ENCODE assay signal across 11 cellular contexts in the genomic region with DNA sequence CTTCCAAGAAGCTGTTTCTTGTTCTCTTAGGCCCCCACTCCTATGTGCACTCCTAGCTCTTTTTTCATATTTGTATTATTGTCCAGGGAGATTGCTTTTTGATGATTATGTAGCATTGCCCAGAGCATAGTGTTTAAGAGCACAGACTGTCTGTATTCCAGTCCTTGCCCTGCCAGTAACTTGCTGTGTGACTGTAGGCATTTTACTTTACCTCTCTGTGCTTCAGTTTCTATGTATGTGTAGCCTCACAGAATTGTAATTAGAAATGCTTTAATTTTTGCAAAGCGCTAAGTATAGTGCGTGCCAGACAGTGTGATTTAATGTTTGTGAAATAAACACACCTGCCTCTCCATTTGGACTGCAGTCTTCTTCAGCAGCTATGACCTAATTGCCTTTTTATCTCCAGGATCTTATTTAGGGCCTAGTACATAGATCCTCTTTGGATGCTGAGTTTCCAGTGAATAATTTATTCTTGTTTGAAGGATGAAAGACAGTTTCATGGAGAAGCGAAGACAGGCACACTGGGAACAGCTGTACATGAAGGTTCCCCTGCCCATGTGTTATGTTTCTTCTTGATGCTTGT. TPM values are rescaled to one million over a fixed set of nuclear protein-coding genes. Genes with fewer than 3 reads are reported as not detected.
DNase-seq lines count a peak whose midpoint lies in the region; ATAC-seq, FAIRE-seq and TF ChIP-seq lines count a peak whose summit lies in the region.
"Had no signal": no experiment of that assay in that cellular context is flagged by ENCODE, and none has a peak within 500 bp of the region (broad histone marks: within the 10 kb centered on the region; RNA-seq: fewer than 3 reads in every experiment).

No MANE protein-coding gene starts in this region.

- ATAC-seq in left ventricle myocardium superior (no peak), HepG2 (no peak), upper lobe of right lung (no peak)

- no peaks in the 10 kb centered on the region for H3K27me3 Mint-ChIP-seq in activated naive CD8-positive, alpha-beta T cell

- TF ChIP-seq POLR2A in HepG2 (IDR thresholded peaks at IDR 0.05; ENCODE audit: insufficient read depth in 1 of 2, low read depth in 2 of 2, low read length in 2 of 2) = no peak
- no peak for TF ChIP-seq POLR2A in uterus (IDR thresholded peaks at IDR 0.05)

- peaks cover 14% of the 10 kb centered on the region for H4K20me1 ChIP-seq in HepG2 (ENCODE audit: insufficient read depth, low read length)

- in situ Hi-C loops in HepG2 (cut with HindIII; ENCODE audit: extremely low pct_ligation_motif_present, low pct_unique_long_range_greater_than_20kb) = no loop called here

- H3K27me3 ChIP-seq in left ventricle myocardium inferior (ENCODE audit: low read depth) = no peaks in the 10 kb centered on the region
- no peaks in the 10 kb centered on the region; a peak in 1 of 5 replicates for H3K27me3 ChIP-seq in HepG2 (ENCODE audit: control insufficient read depth in 1 of 2, insufficient read depth in 2 of 2, low read length in 2 of 2)
- H3K27me3 ChIP-seq in upper lobe of right lung = no peaks in the 10 kb centered on the region
- H3K27me3 ChIP-seq in uterus = no peaks in the 10 kb centered on the region

- H3K9ac ChIP-seq in HepG2 (ENCODE audit: insufficient read depth, low read depth, low read length) = peak overlapping the region; percentile 83

- H3K4me3 ChIP-seq in left ventricle myocardium inferior (peak overlapping the region; percentile 88), HepG2 (replicated peaks in 1 of 3; ENCODE audit: insufficient read depth in 1 of 3, low read depth in 2 of 3, low read length in 3 of 3) (peak overlapping the region; percentile 81 to 96 (median 87)), upper lobe of right lung (peak overlapping the region; percentile 63), uterus (peak overlapping the region in 1 of 2 donors; percentile 88)

- BruUV-seq in HepG2 (replicated peaks; lab: Mats Ljungman, UMichigan) = TSS peak; percentile 54

- WGBS in HepG2 (ENCODE audit: low lambda C conversion rate) = 92% methylated on average over 3 of the region's 3 CpGs

- POLR2A ChIA-PET in HepG2 (lab: Yijun Ruan, JAX) = interaction anchor here (5.7 kb wide), 1 partner anchor 21 kb away, joined by 79 read pairs; the partner anchor contains the start of gene MCMBP

- intact Hi-C loops in left ventricle myocardium inferior (cut with micrococcal nuclease) (no loop called here), left ventricle myocardium superior (cut with micrococcal nuclease) (no loop called here), HepG2 (cut with micrococcal nuclease; ENCODE audit: unreplicated experiment) (loop anchor here (2.0 kb wide), 1 partner anchor 21 kb away; the partner anchor contains the start of gene MCMBP), upper lobe of right lung (cut with DNase I) (no loop called here), uterus (cut with DNase I; ENCODE audit: low total_unique reads) (no loop called here)

- H3K36me3 Mint-ChIP-seq in activated naive CD8-positive, alpha-beta T cell = no peaks in the 10 kb centered on the region

- H3K27ac Mint-ChIP-seq in activated naive CD8-positive, alpha-beta T cell = peak overlapping the region; percentile 99

- DNase-seq in left ventricle myocardium inferior = no peak
- DNase-seq in left ventricle myocardium superior = no peak
- no peak for DNase-seq in HepG2 (ENCODE audit: low spot score)
- no peak for DNase-seq in upper lobe of right lung
- DNase-seq in CD1c-positive myeloid dendritic cell (ENCODE audit: extremely low spot score) = no peak
- DNase-seq in DMS 273 treated with DMSO at 0.1 percent for 48 hours (lab: John Stamatoyannopoulos, UW) = no peak
- DNase-seq in uterus = no peak
- DNase-seq: EL, KG1 had no signal

- H3K4me3 Mint-ChIP-seq in activated naive CD8-positive, alpha-beta T cell = peak overlapping the region; percentile 99

- CTCF ChIA-PET in HepG2 (lab: Yijun Ruan, JAX; ENCODE audit: low intra/inter-chr PET ratio, low total read pairs) = no interaction called here

- peaks cover 10% of the 10 kb centered on the region for H3K36me3 ChIP-seq in left ventricle myocardium inferior
- H3K36me3 ChIP-seq in HepG2 (replicated peaks in 1 of 2; ENCODE audit: control insufficient read depth in 1 of 2, insufficient read depth in 2 of 2, low read length in 2 of 2) = peaks cover 6 to 9% of the 10 kb centered on the region in 2 experiments
- peaks cover 10% of the 10 kb centered on the region for H3K36me3 ChIP-seq in upper lobe of right lung
- H3K36me3 ChIP-seq in uterus = no peaks in the 10 kb centered on the region
- H3K36me3 ChIP-seq: prostate gland had no signal

- H3K79me2 ChIP-seq in HepG2 (ENCODE audit: insufficient read depth, low read length) = peaks cover 55% of the 10 kb centered on the region

- no peak for TF ChIP-seq RAD21 in HepG2 (CRISPR knock-in tag; IDR thresholded peaks at IDR 0.05)

- TF ChIP-seq EP300 in HepG2 (IDR thresholded peaks at IDR 0.05; ENCODE audit: low read depth in 2 of 2, low read length in 2 of 2) (no peak), HepG2 (CRISPR knock-in tag; IDR thresholded peaks at IDR 0.05; ENCODE audit: borderline replicate concordance) (no peak)

- peaks cover 55% of the 10 kb centered on the region for H3K4me1 Mint-ChIP-seq in activated naive CD8-positive, alpha-beta T cell (ENCODE audit: low read depth)

- H3K4me1 ChIP-seq in left ventricle myocardium inferior = peaks cover 59% of the 10 kb centered on the region
- peaks cover 75% of the 10 kb centered on the region for H3K4me1 ChIP-seq in HepG2 (ENCODE audit: insufficient read depth, low read length)
- peaks cover 40% of the 10 kb centered on the region for H3K4me1 ChIP-seq in upper lobe of right lung
- peaks cover 0 to 11% of the 10 kb centered on the region in 2 donors for H3K4me1 ChIP-seq in uterus

- no peaks in the 10 kb centered on the region for H3K9me3 ChIP-seq in left ventricle myocardium inferior (replicated peaks)
- H3K9me3 ChIP-seq in HepG2 (ENCODE audit: low read length) = no peaks in the 10 kb centered on the region
- no peaks in the 10 kb centered on the region for H3K9me3 ChIP-seq in upper lobe of right lung
- H3K9me3 ChIP-seq in uterus = no peaks in the 10 kb centered on the region
- H3K9me3 ChIP-seq: prostate gland had no signal

- no peak overlapping the region for H2AFZ ChIP-seq in HepG2 (ENCODE audit: low read length)

- TF ChIP-seq CTCF in left ventricle myocardium inferior (IDR thresholded peaks at IDR 0.05; ENCODE audit: borderline replicate concordance) = no peak
- no peak for TF ChIP-seq CTCF in HepG2 (CRISPR knock-in tag; IDR thresholded peaks at IDR 0.05)
- TF ChIP-seq CTCF in upper lobe of right lung (IDR thresholded peaks at IDR 0.05) = no peak
- no peak for TF ChIP-seq CTCF in uterus (IDR thresholded peaks at IDR 0.05)

- H3K9me3 Mint-ChIP-seq in activated naive CD8-positive, alpha-beta T cell (ENCODE audit: low read depth) = no peaks in the 10 kb centered on the region

- peak overlapping the region; percentile 97 for H3K4me2 ChIP-seq in HepG2 (ENCODE audit: low read depth, low read length)

- no peak overlapping the region for H3K27ac ChIP-seq in left ventricle myocardium inferior (replicated peaks)
- H3K27ac ChIP-seq in HepG2 (ENCODE audit: extremely low read length, insufficient read depth, low read length) = no peak overlapping the region
- peak overlapping the region; percentile 79 for H3K27ac ChIP-seq in upper lobe of right lung
- no peak overlapping the region for H3K27ac ChIP-seq in uterus

- FAIRE-seq in HepG2 (lab: Jason Lieb, UNC) = no peak

RNA-seq across cellular contexts. Expression of gene SEC23IP, which starts 1.4 kb away (rescaled TPM):
- 27.9 TPM for total RNA-seq in left ventricle myocardium inferior
- total RNA-seq in left ventricle myocardium superior = 22.3 TPM
- 57.7 and 84.4 TPM in 2 replicates for total RNA-seq in HepG2 (2016; rRNA removed; fragmentation: Illumina TruSeq; extraction: Trizol)
- total RNA-seq in HepG2 (2016; cell fraction: cytosol; rRNA removed; fragmentation: Illumina TruSeq; extraction: Trizol; ENCODE audit: low read depth) = 9.5 and 11.1 TPM in 2 replicates
- 61.6 and 82.9 TPM in 2 replicates for total RNA-seq in HepG2 (2016; cell fraction: insoluble cytoplasmic fraction; rRNA removed; fragmentation: Illumina TruSeq; extraction: Trizol)
- 21.4 and 27.3 TPM in 2 replicates for total RNA-seq in HepG2 (2016; cell fraction: membrane; rRNA removed; fragmentation: Illumina TruSeq; extraction: Trizol)
- 37.5 and 40.7 TPM in 2 replicates for total RNA-seq in HepG2 (2016; cell fraction: nucleus; rRNA removed; fragmentation: Illumina TruSeq; extraction: Trizol)
- polyA plus RNA-seq in HepG2 (2011; rRNA removed) = 27.2 and 32.3 TPM in 2 replicates
- 20.8 and 24.8 TPM in 2 replicates for polyA plus RNA-seq in HepG2 (2011; cell fraction: cytosol; rRNA removed)
- polyA plus RNA-seq in HepG2 (2011; cell fraction: nucleus; rRNA removed) = 26.2 and 30.7 TPM in 2 replicates
- polyA plus RNA-seq in HepG2 (2012) = 29.8 and 41.2 TPM in 2 replicates
- polyA plus RNA-seq in HepG2 (2016; cell fraction: cytosol; fragmentation: Illumina TruSeq; extraction: Trizol; ENCODE audit: low read depth) = 2.7 and 3.6 TPM in 2 replicates
- polyA plus RNA-seq in HepG2 (2016; cell fraction: insoluble cytoplasmic fraction; fragmentation: Illumina TruSeq; extraction: Trizol; ENCODE audit: low read depth) = 75.5 and 79.2 TPM in 2 replicates
- 7.8 and 9.4 TPM in 2 replicates for polyA plus RNA-seq in HepG2 (2016; cell fraction: membrane; fragmentation: Illumina TruSeq; extraction: Trizol; ENCODE audit: low read depth)
- 34.9 and 41.1 TPM in 2 replicates for polyA plus RNA-seq in HepG2 (2016; cell fraction: nucleus; fragmentation: Illumina TruSeq; extraction: Trizol; ENCODE audit: insufficient read depth, low read depth)
- polyA minus RNA-seq in HepG2 (2011; rRNA and poly(A)+ RNA removed; ENCODE audit: low replicate concordance) = 110 and 131 TPM in 2 replicates
- polyA minus RNA-seq in HepG2 (2011; cell fraction: cytosol; rRNA and poly(A)+ RNA removed) = 45.9 and 60.1 TPM in 2 replicates
- 47.7 and 48.2 TPM in 2 replicates for polyA minus RNA-seq in HepG2 (2011; cell fraction: nucleus; rRNA and poly(A)+ RNA removed)
- 58.6 TPM for total RNA-seq in upper lobe of right lung
- 10 to 100 TPM in 3 of 4 donors, 1 to 10 TPM in 1; 8.7 to 70.9 (median 26.5) TPM for total RNA-seq in uterus

RNA-seq across cellular contexts. Expression of gene MCMBP, which starts 21.3 kb away (rescaled TPM):
- total RNA-seq in left ventricle myocardium inferior (24.5 TPM), left ventricle myocardium superior (29.0 TPM), HepG2 (2016; rRNA removed; fragmentation: Illumina TruSeq; extraction: Trizol) (62.4 and 71.8 TPM in 2 replicates), upper lobe of right lung (54.7 TPM), uterus (10 to 100 TPM; 69.4 to 84.7 (median 76.7) TPM)
- total RNA-seq in HepG2 (2016; cell fraction: cytosol; rRNA removed; fragmentation: Illumina TruSeq; extraction: Trizol; ENCODE audit: low read depth) = 8.5 and 9.5 TPM in 2 replicates
- 61.6 and 74.1 TPM in 2 replicates for total RNA-seq in HepG2 (2016; cell fraction: insoluble cytoplasmic fraction; rRNA removed; fragmentation: Illumina TruSeq; extraction: Trizol)
- 20.8 and 21.4 TPM in 2 replicates for total RNA-seq in HepG2 (2016; cell fraction: membrane; rRNA removed; fragmentation: Illumina TruSeq; extraction: Trizol)
- total RNA-seq in HepG2 (2016; cell fraction: nucleus; rRNA removed; fragmentation: Illumina TruSeq; extraction: Trizol) = 36.7 and 40.4 TPM in 2 replicates
- polyA plus RNA-seq in HepG2 (2011; rRNA removed) = 30.2 and 35.7 TPM in 2 replicates
- 25.1 and 34.5 TPM in 2 replicates for polyA plus RNA-seq in HepG2 (2011; cell fraction: cytosol; rRNA removed)
- 15.4 and 17.1 TPM in 2 replicates for polyA plus RNA-seq in HepG2 (2011; cell fraction: nucleus; rRNA removed)
- 32.4 and 37.2 TPM in 2 replicates for polyA plus RNA-seq in HepG2 (2012)
- polyA plus RNA-seq in HepG2 (2016; cell fraction: cytosol; fragmentation: Illumina TruSeq; extraction: Trizol; ENCODE audit: low read depth) = 3.7 and 3.9 TPM in 2 replicates
- 61.3 and 62.2 TPM in 2 replicates for polyA plus RNA-seq in HepG2 (2016; cell fraction: insoluble cytoplasmic fraction; fragmentation: Illumina TruSeq; extraction: Trizol; ENCODE audit: low read depth)
- 10.4 and 11.4 TPM in 2 replicates for polyA plus RNA-seq in HepG2 (2016; cell fraction: membrane; fragmentation: Illumina TruSeq; extraction: Trizol; ENCODE audit: low read depth)
- polyA plus RNA-seq in HepG2 (2016; cell fraction: nucleus; fragmentation: Illumina TruSeq; extraction: Trizol; ENCODE audit: insufficient read depth, low read depth) = 40.7 and 46.5 TPM in 2 replicates
- 35.0 and 101 TPM in 2 replicates for polyA minus RNA-seq in HepG2 (2011; rRNA and poly(A)+ RNA removed; ENCODE audit: low replicate concordance)
- polyA minus RNA-seq in HepG2 (2011; cell fraction: cytosol; rRNA and poly(A)+ RNA removed) = 29.6 and 29.9 TPM in 2 replicates
- polyA minus RNA-seq in HepG2 (2011; cell fraction: nucleus; rRNA and poly(A)+ RNA removed) = 36.1 and 39.2 TPM in 2 replicates
